Comparison of ENCODE assay signal across 10 cellular contexts in the genomic region with DNA sequence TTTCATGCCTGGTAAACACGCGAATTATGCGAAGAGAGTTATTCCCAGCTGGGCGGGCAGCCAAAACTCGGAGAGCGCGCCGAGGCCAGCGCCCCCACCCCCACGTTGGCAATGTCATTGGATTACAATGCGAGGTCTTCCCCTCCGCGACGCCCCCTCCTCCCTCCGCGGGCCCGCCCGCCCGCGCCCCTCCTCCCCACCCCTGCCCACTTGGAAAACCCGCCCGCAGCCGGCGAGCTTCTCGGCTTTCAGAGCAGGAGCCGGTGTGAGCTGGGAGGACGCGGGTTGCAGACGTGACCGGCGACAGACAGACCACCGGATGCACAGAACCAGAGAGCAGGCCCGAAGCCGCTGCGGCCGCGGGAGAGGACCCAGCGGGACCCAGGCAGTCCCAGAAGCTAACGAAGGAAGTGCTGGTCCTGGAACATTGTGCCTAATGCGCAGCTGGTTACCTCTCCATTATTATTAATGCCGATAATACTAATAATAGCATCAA. TPM values are rescaled to one million over a fixed set of nuclear protein-coding genes. Genes with fewer than 3 reads are reported as not detected.
A peak's percentile ranks its signal among the peaks of the same experiment; 100 is the strongest.
DNase-seq lines count a peak whose midpoint lies in the region; ATAC-seq and TF ChIP-seq lines count a peak whose summit lies in the region.
"Had no signal": no experiment of that assay in that cellular context is flagged by ENCODE, and none has a peak within 500 bp of the region (broad histone marks: within the 10 kb centered on the region; RNA-seq: fewer than 3 reads in every experiment).

No MANE protein-coding gene starts in this region.

- H3K4me3 Mint-ChIP-seq in activated naive CD4-positive, alpha-beta T cell treated with anti-CD3 and anti-CD28 coated beads for 36 hours, result peak overlapping the region; percentile 79
- H3K4me3 Mint-ChIP-seq in T-cell, result peak overlapping the region; percentile 74 to 94 (median 79)

- H3K9me3 ChIP-seq in iPS-18a (ENCODE audit: control insufficient read depth, low read depth, low read length) (no peaks in the 10 kb centered on the region), thyroid gland (no peaks in the 10 kb centered on the region)
- H3K9me3 ChIP-seq: body of pancreas had no signal

- intact Hi-C loops in activated naive CD4-positive, alpha-beta T cell treated with anti-CD3 and anti-CD28 coated beads for 36 hours (cut with micrococcal nuclease), result loop anchor here (5.0 to 10.0 kb wide), 3 partner anchors 165 to 1023 kb away; a partner anchor contains a TSS
- intact Hi-C loops in thyroid gland (cut with DNase I), result loop anchor here (5.0 kb wide), 1 partner anchor 65 kb away; no protein-coding TSS in a partner anchor

- H3K4me1 ChIP-seq in iPS-18a (ENCODE audit: control insufficient read depth, low read depth, low read length) (peaks cover 9% of the 10 kb centered on the region), thyroid gland (peaks cover 37 to 40% of the 10 kb centered on the region in 2 donors)

- no peaks in the 10 kb centered on the region for H3K36me3 ChIP-seq in iPS-18a (ENCODE audit: control insufficient read depth, low read depth, low read length)
- H3K36me3 ChIP-seq in thyroid gland, result no peaks in the 10 kb centered on the region

- H3K27ac ChIP-seq in iPS-18a (ENCODE audit: low read length) (no peak overlapping the region), thyroid gland (no peak overlapping the region)
- H3K27ac ChIP-seq: body of pancreas, skin epidermis had no signal

- ATAC-seq in T-cell (replicated peaks in 1 of 4) (no peak), HG03521 (IDR thresholded peaks at IDR 0.05; ENCODE audit: unreplicated experiment) (no peak)
- ATAC-seq: body of pancreas had no signal

- H3K36me3 Mint-ChIP-seq in activated naive CD4-positive, alpha-beta T cell treated with anti-CD3 and anti-CD28 coated beads for 36 hours (ENCODE audit: low read depth), result no peaks in the 10 kb centered on the region
- H3K36me3 Mint-ChIP-seq in T-cell, result no peaks in the 10 kb centered on the region

- peaks cover 57% of the 10 kb centered on the region for H3K4me1 Mint-ChIP-seq in activated naive CD4-positive, alpha-beta T cell treated with anti-CD3 and anti-CD28 coated beads for 36 hours (ENCODE audit: low read depth)
- peaks cover 60 to 65% (median 61%) of the 10 kb centered on the region in 3 donors for H3K4me1 Mint-ChIP-seq in T-cell

- CTCF ChIA-PET in activated naive CD4-positive, alpha-beta T cell treated with anti-CD3 and anti-CD28 coated beads for 36 hours (lab: Charles Lee), result interaction anchor here (1.1 to 8.4 kb wide), 5 partner anchors 56 to 183 kb away, joined by 3 to 72 read pairs (median 14); no protein-coding TSS in a partner anchor
- CTCF ChIA-PET in T-cell (lab: Charles Lee), result interaction anchor here in 1 of 2 donors (1.0 kb wide), 1 partner anchor 183 kb away, joined by 4 read pairs; no protein-coding TSS in a partner anchor

- TF ChIP-seq CTCF in thyroid gland (IDR thresholded peaks at IDR 0.05), result no peak

- H3K27me3 ChIP-seq in iPS-18a (ENCODE audit: control insufficient read depth, insufficient read depth, low read length) (peaks cover 61% of the 10 kb centered on the region), thyroid gland (no peaks in the 10 kb centered on the region)

- H3K9me3 Mint-ChIP-seq in activated naive CD4-positive, alpha-beta T cell treated with anti-CD3 and anti-CD28 coated beads for 36 hours, result no peaks in the 10 kb centered on the region
- no peaks in the 10 kb centered on the region for H3K9me3 Mint-ChIP-seq in T-cell

- POLR2A ChIA-PET in T-cell (lab: Charles Lee), result no interaction called here

- peak overlapping the region; percentile 83 for H3K4me3 ChIP-seq in iPS-18a (ENCODE audit: low read length)
- peak overlapping the region in 1 of 3 donors; percentile 31 for H3K4me3 ChIP-seq in thyroid gland (replicated peaks in 1 of 3)
- H3K4me3 ChIP-seq: body of pancreas had no signal

- H3K27ac Mint-ChIP-seq in activated naive CD4-positive, alpha-beta T cell treated with anti-CD3 and anti-CD28 coated beads for 36 hours, result peak overlapping the region; percentile 85
- peak overlapping the region; percentile 98 to 99 for H3K27ac Mint-ChIP-seq in T-cell

- H3K9ac ChIP-seq in iPS-18a (ENCODE audit: low read length), result no peak overlapping the region

- no peaks in the 10 kb centered on the region for H3K27me3 Mint-ChIP-seq in activated naive CD4-positive, alpha-beta T cell treated with anti-CD3 and anti-CD28 coated beads for 36 hours (ENCODE audit: low read depth)
- H3K27me3 Mint-ChIP-seq in T-cell, result peaks cover 5 to 35% of the 10 kb centered on the region in 2 donors

- peak; percentile 27 for DNase-seq in activated naive CD4-positive, alpha-beta T cell treated with anti-CD3 and anti-CD28 coated beads for 36 hours
- DNase-seq in activated naive CD4-positive, alpha-beta T cell treated with Interleukin-2 at 50 U/mL for 16 hours, result no peak
- DNase-seq in T-cell (peak in 1 of 34 experiments; percentile 27), thyroid gland (peak; percentile 27 to 35), NCI-H2107 treated with DMSO at 0.1 percent for 48 hours (lab: John Stamatoyannopoulos, UW; ENCODE audit: unreplicated experiment) (no peak), T1000 (lab: John Stamatoyannopoulos, UW) (no peak)

- 4 to 5% methylated on average over 15 to 16 of the region's 41 CpGs for WGBS in thyroid gland, 2 donors

- TF ChIP-seq POLR2A in thyroid gland (IDR thresholded peaks at IDR 0.05), result no peak

RNA-seq across cellular contexts. Expression of a gene that starts 4.0 kb away (rescaled TPM):
- 1 to 10 TPM; 2.4 to 2.6 TPM for total RNA-seq in activated naive CD4-positive, alpha-beta T cell treated with anti-CD3 and anti-CD28 coated beads for 36 hours
- total RNA-seq in T-cell, result 10 to 100 TPM in 4 of 5 donors, 1 to 10 TPM in 1; 9.2 to 82.3 (median 64.6) TPM
- total RNA-seq in thyroid gland, result 1 to 10 TPM in 2 of 4 donors, under 1 TPM in 1, not detected in 1; 0.81 to 1.4 (median 1.1) TPM

Comparison
In these comparisons a context has a peak if more than half of its experiments do, and no peak if none do; other contexts are left out.
1. DNase-seq: peak in activated naive CD4-positive, alpha-beta T cell treated with anti-CD3 and anti-CD28 coated beads for 36 hours (single experiment) and thyroid gland (2 of 2); none in activated naive CD4-positive, alpha-beta T cell treated with Interleukin-2 at 50 U/mL for 16 hours (single experiment), NCI-H2107 treated with DMSO at 0.1 percent for 48 hours (single experiment) and T1000 (single experiment).